Comparison of ENCODE assay signal across 1 cellular context in the genomic region with DNA sequence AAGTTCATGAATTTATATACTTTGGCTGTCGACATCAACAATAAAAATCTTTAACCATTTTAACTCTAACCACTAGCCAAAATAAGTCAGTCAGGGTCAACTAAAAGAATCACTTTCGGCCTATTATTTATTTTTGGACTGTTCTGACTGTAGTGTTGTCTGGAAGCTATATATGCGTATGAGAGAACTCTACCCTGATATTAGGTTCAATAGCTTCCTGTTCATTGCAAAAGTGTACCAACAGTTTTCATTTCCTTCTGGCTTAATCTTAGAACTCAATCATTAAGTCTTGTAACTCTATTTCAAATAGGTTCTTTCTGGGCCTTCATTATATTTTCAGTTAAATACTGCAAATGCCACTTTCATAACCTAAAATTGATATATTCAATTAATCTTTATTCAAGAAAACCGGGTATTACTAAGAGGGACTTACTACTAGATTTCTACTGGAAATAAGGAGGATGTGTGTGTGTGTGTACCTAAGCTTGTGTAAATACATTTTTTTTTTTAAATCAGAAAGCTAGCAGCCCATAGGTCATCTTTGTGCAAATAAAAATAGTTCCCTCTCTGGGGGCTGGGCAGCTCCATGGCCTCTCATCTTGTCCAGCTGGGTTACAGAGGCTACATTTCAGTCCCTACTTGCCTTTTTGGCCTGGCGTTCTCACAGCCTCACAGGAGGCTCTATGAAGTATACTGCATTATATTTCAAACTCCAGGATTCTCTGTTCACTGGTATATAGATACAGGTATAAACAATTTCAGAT.
TF ChIP-seq lines count a peak whose summit lies in the region.

No MANE protein-coding gene starts in this region.

TF ChIP-seq in H1, 55 proteins besides CTCF, POLR2A, EP300 and RAD21:
- TF ChIP-seq, protein P1, sequence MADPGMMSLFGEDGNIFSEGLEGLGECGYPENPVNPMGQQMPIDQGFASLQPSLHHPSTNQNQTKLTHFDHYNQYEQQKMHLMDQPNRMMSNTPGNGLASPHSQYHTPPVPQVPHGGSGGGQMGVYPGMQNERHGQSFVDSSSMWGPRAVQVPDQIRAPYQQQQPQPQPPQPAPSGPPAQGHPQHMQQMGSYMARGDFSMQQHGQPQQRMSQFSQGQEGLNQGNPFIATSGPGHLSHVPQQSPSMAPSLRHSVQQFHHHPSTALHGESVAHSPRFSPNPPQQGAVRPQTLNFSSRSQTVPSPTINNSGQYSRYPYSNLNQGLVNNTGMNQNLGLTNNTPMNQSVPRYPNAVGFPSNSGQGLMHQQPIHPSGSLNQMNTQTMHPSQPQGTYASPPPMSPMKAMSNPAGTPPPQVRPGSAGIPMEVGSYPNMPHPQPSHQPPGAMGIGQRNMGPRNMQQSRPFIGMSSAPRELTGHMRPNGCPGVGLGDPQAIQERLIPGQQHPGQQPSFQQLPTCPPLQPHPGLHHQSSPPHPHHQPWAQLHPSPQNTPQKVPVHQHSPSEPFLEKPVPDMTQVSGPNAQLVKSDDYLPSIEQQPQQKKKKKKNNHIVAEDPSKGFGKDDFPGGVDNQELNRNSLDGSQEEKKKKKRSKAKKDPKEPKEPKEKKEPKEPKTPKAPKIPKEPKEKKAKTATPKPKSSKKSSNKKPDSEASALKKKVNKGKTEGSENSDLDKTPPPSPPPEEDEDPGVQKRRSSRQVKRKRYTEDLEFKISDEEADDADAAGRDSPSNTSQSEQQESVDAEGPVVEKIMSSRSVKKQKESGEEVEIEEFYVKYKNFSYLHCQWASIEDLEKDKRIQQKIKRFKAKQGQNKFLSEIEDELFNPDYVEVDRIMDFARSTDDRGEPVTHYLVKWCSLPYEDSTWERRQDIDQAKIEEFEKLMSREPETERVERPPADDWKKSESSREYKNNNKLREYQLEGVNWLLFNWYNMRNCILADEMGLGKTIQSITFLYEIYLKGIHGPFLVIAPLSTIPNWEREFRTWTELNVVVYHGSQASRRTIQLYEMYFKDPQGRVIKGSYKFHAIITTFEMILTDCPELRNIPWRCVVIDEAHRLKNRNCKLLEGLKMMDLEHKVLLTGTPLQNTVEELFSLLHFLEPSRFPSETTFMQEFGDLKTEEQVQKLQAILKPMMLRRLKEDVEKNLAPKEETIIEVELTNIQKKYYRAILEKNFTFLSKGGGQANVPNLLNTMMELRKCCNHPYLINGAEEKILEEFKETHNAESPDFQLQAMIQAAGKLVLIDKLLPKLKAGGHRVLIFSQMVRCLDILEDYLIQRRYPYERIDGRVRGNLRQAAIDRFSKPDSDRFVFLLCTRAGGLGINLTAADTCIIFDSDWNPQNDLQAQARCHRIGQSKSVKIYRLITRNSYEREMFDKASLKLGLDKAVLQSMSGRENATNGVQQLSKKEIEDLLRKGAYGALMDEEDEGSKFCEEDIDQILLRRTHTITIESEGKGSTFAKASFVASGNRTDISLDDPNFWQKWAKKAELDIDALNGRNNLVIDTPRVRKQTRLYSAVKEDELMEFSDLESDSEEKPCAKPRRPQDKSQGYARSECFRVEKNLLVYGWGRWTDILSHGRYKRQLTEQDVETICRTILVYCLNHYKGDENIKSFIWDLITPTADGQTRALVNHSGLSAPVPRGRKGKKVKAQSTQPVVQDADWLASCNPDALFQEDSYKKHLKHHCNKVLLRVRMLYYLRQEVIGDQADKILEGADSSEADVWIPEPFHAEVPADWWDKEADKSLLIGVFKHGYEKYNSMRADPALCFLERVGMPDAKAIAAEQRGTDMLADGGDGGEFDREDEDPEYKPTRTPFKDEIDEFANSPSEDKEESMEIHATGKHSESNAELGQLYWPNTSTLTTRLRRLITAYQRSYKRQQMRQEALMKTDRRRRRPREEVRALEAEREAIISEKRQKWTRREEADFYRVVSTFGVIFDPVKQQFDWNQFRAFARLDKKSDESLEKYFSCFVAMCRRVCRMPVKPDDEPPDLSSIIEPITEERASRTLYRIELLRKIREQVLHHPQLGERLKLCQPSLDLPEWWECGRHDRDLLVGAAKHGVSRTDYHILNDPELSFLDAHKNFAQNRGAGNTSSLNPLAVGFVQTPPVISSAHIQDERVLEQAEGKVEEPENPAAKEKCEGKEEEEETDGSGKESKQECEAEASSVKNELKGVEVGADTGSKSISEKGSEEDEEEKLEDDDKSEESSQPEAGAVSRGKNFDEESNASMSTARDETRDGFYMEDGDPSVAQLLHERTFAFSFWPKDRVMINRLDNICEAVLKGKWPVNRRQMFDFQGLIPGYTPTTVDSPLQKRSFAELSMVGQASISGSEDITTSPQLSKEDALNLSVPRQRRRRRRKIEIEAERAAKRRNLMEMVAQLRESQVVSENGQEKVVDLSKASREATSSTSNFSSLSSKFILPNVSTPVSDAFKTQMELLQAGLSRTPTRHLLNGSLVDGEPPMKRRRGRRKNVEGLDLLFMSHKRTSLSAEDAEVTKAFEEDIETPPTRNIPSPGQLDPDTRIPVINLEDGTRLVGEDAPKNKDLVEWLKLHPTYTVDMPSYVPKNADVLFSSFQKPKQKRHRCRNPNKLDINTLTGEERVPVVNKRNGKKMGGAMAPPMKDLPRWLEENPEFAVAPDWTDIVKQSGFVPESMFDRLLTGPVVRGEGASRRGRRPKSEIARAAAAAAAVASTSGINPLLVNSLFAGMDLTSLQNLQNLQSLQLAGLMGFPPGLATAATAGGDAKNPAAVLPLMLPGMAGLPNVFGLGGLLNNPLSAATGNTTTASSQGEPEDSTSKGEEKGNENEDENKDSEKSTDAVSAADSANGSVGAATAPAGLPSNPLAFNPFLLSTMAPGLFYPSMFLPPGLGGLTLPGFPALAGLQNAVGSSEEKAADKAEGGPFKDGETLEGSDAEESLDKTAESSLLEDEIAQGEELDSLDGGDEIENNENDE (IDR thresholded peaks at IDR 0.05; ENCODE audit: insufficient replicate concordance, low read length) = no peak
- no peak for TF ChIP-seq SIN3A (conservative IDR thresholded peaks at IDR 0.05 in 1 of 2, IDR thresholded peaks at IDR 0.05 in 1 of 2; ENCODE audit: low read depth in 1 of 2, low read length in 2 of 2)
- TF ChIP-seq CHD2 (IDR thresholded peaks at IDR 0.05; ENCODE audit: low read length) = no peak
- no peak for TF ChIP-seq ZNF274 (IDR thresholded peaks at IDR 0.05; ENCODE audit: borderline replicate concordance, extremely low read depth, low read length)
